Comparison of ENCODE assay signal across 25 cellular contexts in genomic region chr9:126642009-126642744, GRCh38. TPM values are rescaled to one million over a fixed set of nuclear protein-coding genes. Genes with fewer than 3 reads are reported as not detected.
DNase-seq lines count a peak whose midpoint lies in the region; ATAC-seq and TF ChIP-seq lines count a peak whose summit lies in the region.
"Had no signal": no experiment of that assay in that cellular context is flagged by ENCODE, and none has a peak within 500 bp of the region (broad histone marks: within the 10 kb centered on the region; RNA-seq: fewer than 3 reads in every experiment).

No MANE protein-coding gene starts in this region.

- no peak overlapping the region for H3K23ac ChIP-seq in mesenchymal stem cell (ENCODE audit: low read length in 2 of 2)

- ATAC-seq in body of pancreas (peak; percentile 85), mucosa of descending colon (peak; percentile 8), HG02759 (IDR thresholded peaks at IDR 0.05; ENCODE audit: unreplicated experiment) (no peak), GM21367 (IDR thresholded peaks at IDR 0.05; ENCODE audit: unreplicated experiment) (no peak)
- ATAC-seq: HCT116, HepG2, Panc1 had no signal

- H2BK120ac ChIP-seq in mesenchymal stem cell (ENCODE audit: low read depth, low read length) = no peak overlapping the region

- H3K36me3 Mint-ChIP-seq in progenitor cell of endocrine pancreas (ENCODE audit: insufficient read depth) = no peaks in the 10 kb centered on the region
- H3K36me3 Mint-ChIP-seq: CD4-positive, alpha-beta memory T cell had no signal

- H2BK12ac ChIP-seq in mesenchymal stem cell (ENCODE audit: low read length in 2 of 2) = no peak overlapping the region

- no peaks in the 10 kb centered on the region for H3K9me3 Mint-ChIP-seq in progenitor cell of endocrine pancreas (ENCODE audit: low read depth)
- H3K9me3 Mint-ChIP-seq: CD4-positive, alpha-beta memory T cell had no signal

- H3K27me3 Mint-ChIP-seq in progenitor cell of endocrine pancreas = peaks cover 40% of the 10 kb centered on the region

- H3K27ac ChIP-seq in SJCRH30 (peak overlapping the region; percentile 68), body of pancreas (no peak overlapping the region), mesenchymal stem cell (ENCODE audit: low read length, poor library complexity, severe bottlenecking) (no peak overlapping the region)
- H3K27ac ChIP-seq: RWPE1 had no signal

- peak overlapping the region; percentile 89 for H3K27ac Mint-ChIP-seq in progenitor cell of endocrine pancreas
- H3K27ac Mint-ChIP-seq: CD4-positive, alpha-beta memory T cell had no signal

- H3K79me1 ChIP-seq in mesenchymal stem cell (replicated peaks; ENCODE audit: low read length, poor library complexity, severe bottlenecking) = no peaks in the 10 kb centered on the region

- TF ChIP-seq POLR2A in body of pancreas (IDR thresholded peaks at IDR 0.05) = no peak

- intact Hi-C loops in body of pancreas (cut with DNase I) (no loop called here), mucosa of descending colon (cut with DNase I, micrococcal nuclease) (no loop called here)

- no peak overlapping the region for H3K4me2 ChIP-seq in mesenchymal stem cell (ENCODE audit: low read length, poor library complexity, severe bottlenecking)

- TF ChIP-seq CTCF in body of pancreas (IDR thresholded peaks at IDR 0.05) (no peak), mucosa of descending colon (IDR thresholded peaks at IDR 0.05) (no peak), progenitor cell of endocrine pancreas (IDR thresholded peaks at IDR 0.05; ENCODE audit: unreplicated experiment) (no peak)

- H3K9me3 ChIP-seq in SJCRH30 (replicated peaks) = no peaks in the 10 kb centered on the region
- no peaks in the 10 kb centered on the region for H3K9me3 ChIP-seq in body of pancreas
- H3K9me3 ChIP-seq in mucosa of descending colon = no peaks in the 10 kb centered on the region
- no peaks in the 10 kb centered on the region for H3K9me3 ChIP-seq in mesenchymal stem cell (ENCODE audit: control insufficient read depth, low read length)

- H3K4me1 ChIP-seq in SJCRH30 = peaks cover 58% of the 10 kb centered on the region
- H3K4me1 ChIP-seq in body of pancreas = peaks cover 39% of the 10 kb centered on the region
- no peaks in the 10 kb centered on the region for H3K4me1 ChIP-seq in mucosa of descending colon (ENCODE audit: low read depth)
- no peaks in the 10 kb centered on the region for H3K4me1 ChIP-seq in mesenchymal stem cell (ENCODE audit: control insufficient read depth, insufficient read depth, low read depth, low read length)

- DNase-seq in SJCRH30 (peak in 1 of 2 experiments; percentile 31), body of pancreas (peak; percentile 87 to 91 (median 88)), mucosa of descending colon (no peak), progenitor cell of endocrine pancreas (ENCODE audit: low spot score, unreplicated experiment) (no peak), mesenchymal stem cell (no peak)
- DNase-seq: C1 segment of cervical spinal cord; CD4-positive, alpha-beta memory T cell; DMS 273 treated with DMSO at 0.1 percent for 48 hours; DMS79; GF-D8; Karpas-422; NCI-H1092 treated with DMSO at 0.1 percent for 48 hours; NCI-H1436; NCI-H187; NCI-H2107; NCI-H526 treated with DMSO at 0.1 percent for 48 hours; SHP77 had no signal

- H3K18ac ChIP-seq in mesenchymal stem cell (ENCODE audit: low read depth in 1 of 2, low read length in 2 of 2) = no peak overlapping the region

- no peak overlapping the region for H4K8ac ChIP-seq in mesenchymal stem cell (ENCODE audit: low read length)

- H3K27me3 ChIP-seq in SJCRH30 (no peaks in the 10 kb centered on the region), body of pancreas (peaks cover 0 to 10% of the 10 kb centered on the region in 2 donors), mesenchymal stem cell (ENCODE audit: control insufficient read depth in 1 of 2, insufficient read depth in 1 of 2, low read length in 2 of 2) (peaks cover 99 to 100% of the 10 kb centered on the region in 2 experiments)

- WGBS in body of pancreas, 2 donors = 36 to 50% methylated on average over 13 of the region's 13 CpGs
- WGBS in mesenchymal stem cell = 73% methylated on average over 10 of the region's 13 CpGs

- no peak overlapping the region for H3K9ac ChIP-seq in mesenchymal stem cell (ENCODE audit: low read length)

- no peak overlapping the region for H2AK5ac ChIP-seq in mesenchymal stem cell (ENCODE audit: low read length, severe bottlenecking)

- H3K4me3 ChIP-seq in SJCRH30 = no peak overlapping the region
- no peak overlapping the region for H3K4me3 ChIP-seq in body of pancreas
- no peak overlapping the region for H3K4me3 ChIP-seq in mucosa of descending colon
- H3K4me3 ChIP-seq in mesenchymal stem cell (ENCODE audit: insufficient read depth in 1 of 2, low read depth in 1 of 2, low read length in 2 of 2) = no peak overlapping the region

- H3K4me1 Mint-ChIP-seq in progenitor cell of endocrine pancreas (ENCODE audit: low read depth) = peaks cover 64% of the 10 kb centered on the region

- no peak overlapping the region for H3K14ac ChIP-seq in mesenchymal stem cell (ENCODE audit: low read length in 2 of 2)

- H3K36me3 ChIP-seq in SJCRH30 (no peaks in the 10 kb centered on the region), body of pancreas (replicated peaks in 1 of 2; ENCODE audit: insufficient read depth in 1 of 2, low read depth in 2 of 2) (no peaks in the 10 kb centered on the region), mucosa of descending colon (ENCODE audit: low read depth) (no peaks in the 10 kb centered on the region), mesenchymal stem cell (ENCODE audit: control insufficient read depth in 1 of 2, insufficient read depth in 2 of 2, low read depth in 1 of 2, low read length in 2 of 2) (no peaks in the 10 kb centered on the region)

- no peak overlapping the region for H2BK5ac ChIP-seq in mesenchymal stem cell (ENCODE audit: low read depth, low read length, poor library complexity, severe bottlenecking)

- no peak overlapping the region for H2AFZ ChIP-seq in mesenchymal stem cell (ENCODE audit: low read depth, low read length)

- peak overlapping the region; percentile 43 for H3K4me3 Mint-ChIP-seq in progenitor cell of endocrine pancreas (ENCODE audit: low read depth)
- H3K4me3 Mint-ChIP-seq: CD4-positive, alpha-beta memory T cell had no signal

- no peak overlapping the region for H4K91ac ChIP-seq in mesenchymal stem cell (ENCODE audit: low read length)

- no peak overlapping the region for H2BK15ac ChIP-seq in mesenchymal stem cell (ENCODE audit: low read depth, poor library complexity, severe bottlenecking)

- H3K4ac ChIP-seq in mesenchymal stem cell (ENCODE audit: low read depth in 1 of 2, low read length in 2 of 2) = no peak overlapping the region

RNA-seq across cellular contexts. Expression of gene LMX1B, which starts 28.4 kb away (rescaled TPM):
- total RNA-seq in SJCRH30 (2014; rRNA removed; shearing (Covaris generic)) = 10.3 and 12.2 TPM in 2 replicates
- total RNA-seq in body of pancreas = under 1 TPM in 1 of 2 donors, not detected in 1; 0.26 TPM
- total RNA-seq in mucosa of descending colon = under 1 TPM in 2 of 3 donors, not detected in 1; 0.14 to 0.51 TPM
- total RNA-seq in progenitor cell of endocrine pancreas = 9.1 and 11.0 TPM in 2 replicates
- not detected for polyA plus RNA-seq in mesenchymal stem cell (2013, experiment 1 of 2)
- polyA plus RNA-seq in mesenchymal stem cell (2013, experiment 2 of 2) = not detected
- total RNA-seq: A673; CD4-positive, alpha-beta memory T cell; HepG2; OCI-LY7 had no signal
- polyA plus RNA-seq: CD4-positive, alpha-beta memory T cell; HepG2 had no signal

Comparison
In these comparisons a context has a peak if more than half of its experiments do, and no peak if none do; other contexts are left out.
1. DNase-seq: peak in body of pancreas (4 of 4); none in mucosa of descending colon (0 of 3), progenitor cell of endocrine pancreas (single experiment) and mesenchymal stem cell (single experiment).
2. ATAC-seq: peak in body of pancreas (single experiment) and mucosa of descending colon (single experiment); none in HG02759 (single experiment) and GM21367 (single experiment).